27 cellular contexts compared by ENCODE assay signal in genomic region chr2:155294358-155294757, GRCh38.
"Had no signal": no experiment of that assay in that cellular context is flagged by ENCODE, and none has a peak within 500 bp of the region (broad histone marks: within the 10 kb centered on the region; RNA-seq: fewer than 3 reads in every experiment).

No MANE protein-coding gene starts in this region.

- FAIRE-seq: endometrium had no signal

- H3K27ac Mint-ChIP-seq: dendritic cell treated with granulocyte-macrophage colony-stimulating factor and Interleukin-4, amounts not matched to agents 40 ng/mL and 50 ng/mL, for 4 days; effector memory CD8-positive, alpha-beta T cell; endodermal cell; immature natural killer cell; mesothelial cell of epicardium; naive B cell had no signal

- H2AFZ ChIP-seq: hepatocyte had no signal

- H3K9me3 ChIP-seq: colonic mucosa, esophagus squamous epithelium, gastroesophageal sphincter, left lung, lower lobe of right lung, mucosa of descending colon had no signal

- H3K36me3 Mint-ChIP-seq: immature natural killer cell, mesothelial cell of epicardium, naive B cell had no signal

- H3K9me3 Mint-ChIP-seq: dendritic cell treated with granulocyte-macrophage colony-stimulating factor and Interleukin-4, amounts not matched to agents 40 ng/mL and 50 ng/mL, for 4 days; effector memory CD8-positive, alpha-beta T cell; endodermal cell had no signal

- H3K4me1 ChIP-seq: colonic mucosa, esophagus squamous epithelium, gastroesophageal sphincter, heart left ventricle, left lung, lower lobe of right lung had no signal

- H3K4me3 ChIP-seq: colonic mucosa, esophagus squamous epithelium, gastroesophageal sphincter, heart left ventricle, hepatocyte, left lung, lower lobe of right lung, mucosa of descending colon had no signal

- ATAC-seq: effector memory CD8-positive, alpha-beta T cell; esophagus mucosa; gastroesophageal sphincter; heart left ventricle; left cardiac atrium; left lung; left ventricle myocardium superior; lower lobe of right lung; mucosa of descending colon had no signal

- H3K4me2 ChIP-seq: hepatocyte had no signal

- H3K4me1 Mint-ChIP-seq: endodermal cell, immature natural killer cell, mesothelial cell of epicardium, naive B cell had no signal

- H3K27ac ChIP-seq: colonic mucosa, epithelial cell of prostate, esophagus squamous epithelium, gastroesophageal sphincter, heart left ventricle, hepatocyte, left lung, lower lobe of right lung had no signal

- H3K36me3 ChIP-seq: colonic mucosa, esophagus squamous epithelium, gastroesophageal sphincter, heart left ventricle, left lung, lower lobe of right lung had no signal

- H3K27me3 ChIP-seq: colonic mucosa, esophagus squamous epithelium, gastroesophageal sphincter, heart left ventricle, hepatocyte, left lung had no signal

- DNase-seq: colonic mucosa; cortex of kidney; effector CD8-positive, alpha-beta T cell; effector memory CD8-positive, alpha-beta T cell; endodermal cell; erythroblast; esophagus squamous epithelium; foreskin fibroblast; foreskin melanocyte; heart left ventricle; hypothalamus; immature natural killer cell; islet precursor cell; left cardiac atrium; left lung; left ventricle myocardium superior; lower lobe of right lung; mesenchymal stem cell; mucosa of descending colon; naive B cell had no signal

- H3K27me3 Mint-ChIP-seq: dendritic cell treated with granulocyte-macrophage colony-stimulating factor and Interleukin-4, amounts not matched to agents 40 ng/mL and 50 ng/mL, for 4 days; effector memory CD8-positive, alpha-beta T cell; naive B cell had no signal

- H3K79me2 ChIP-seq: hepatocyte had no signal

- H3K4me3 Mint-ChIP-seq: dendritic cell treated with granulocyte-macrophage colony-stimulating factor and Interleukin-4, amounts not matched to agents 40 ng/mL and 50 ng/mL, for 4 days; effector memory CD8-positive, alpha-beta T cell; endodermal cell; immature natural killer cell; mesothelial cell of epicardium; naive B cell had no signal
